ENCODE assay signal across 18 cellular contexts in the genomic region with DNA sequence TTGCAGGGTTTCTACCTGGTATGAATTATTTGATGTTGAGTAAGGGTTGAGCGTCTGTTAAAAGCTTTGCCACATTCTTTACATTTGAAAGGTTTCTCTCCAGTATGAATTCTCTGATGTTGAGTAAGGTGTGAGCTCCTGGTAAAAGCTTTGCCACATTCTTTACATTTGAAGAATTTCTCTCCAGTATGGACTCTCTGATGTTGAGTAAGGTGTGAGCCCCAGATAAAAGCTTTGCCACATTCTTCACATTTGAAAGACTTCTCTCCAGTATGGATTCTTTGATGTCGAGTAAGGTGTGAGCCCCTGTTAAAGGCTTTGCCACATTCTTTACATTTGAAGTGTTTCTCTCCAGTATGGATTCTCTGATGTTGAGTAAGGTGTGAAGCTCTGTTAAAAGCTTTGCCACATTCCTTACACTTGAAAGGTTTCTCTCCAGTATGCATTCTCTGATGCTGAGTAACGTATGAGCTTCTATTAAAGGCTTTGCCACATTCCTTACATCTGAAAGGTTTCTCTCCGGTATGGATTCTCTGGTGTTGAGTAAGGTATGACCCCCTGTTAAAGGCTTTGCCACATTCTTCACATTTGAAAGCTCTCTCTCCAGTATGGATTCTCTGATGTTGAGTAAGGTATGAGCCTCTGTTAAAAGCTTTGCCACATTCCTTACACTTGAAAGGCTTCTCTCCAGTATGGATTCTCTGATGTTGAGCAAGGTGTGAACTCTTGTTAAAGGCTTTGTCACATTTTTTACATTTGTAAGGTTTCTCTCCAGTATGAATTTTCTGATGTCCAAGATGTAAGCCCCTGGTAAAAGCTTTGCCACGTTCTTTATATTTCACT. TPM values are rescaled to one million over a fixed set of nuclear protein-coding genes. Genes with fewer than 3 reads are reported as not detected.
DNase-seq lines count a peak whose midpoint lies in the region; ATAC-seq and TF ChIP-seq lines count a peak whose summit lies in the region.
"Had no signal": no experiment of that assay in that cellular context is flagged by ENCODE, and none has a peak within 500 bp of the region (broad histone marks: within the 10 kb centered on the region; RNA-seq: fewer than 3 reads in every experiment).

No MANE protein-coding gene starts in this region.

- POLR2A ChIA-PET in Caco-2 (lab: Charles Lee), result no interaction called here
- POLR2A ChIA-PET in CD8-positive, alpha-beta T cell (lab: Charles Lee), result no interaction called here

- CTCF ChIA-PET in Caco-2 (lab: Charles Lee), result no interaction called here
- CTCF ChIA-PET in CD8-positive, alpha-beta T cell (lab: Charles Lee), result no interaction called here

- no peaks in the 10 kb centered on the region for H3K27me3 ChIP-seq in Caco-2 (replicated peaks; ENCODE audit: control insufficient read depth, insufficient read depth, low read length)
- H3K27me3 ChIP-seq in adipocyte (replicated peaks; ENCODE audit: control insufficient read depth, insufficient read depth, low read length), result no peaks in the 10 kb centered on the region
- no peaks in the 10 kb centered on the region for H3K27me3 ChIP-seq in foreskin keratinocyte
- no peaks in the 10 kb centered on the region for H3K27me3 ChIP-seq in CD8-positive, alpha-beta T cell (ENCODE audit: insufficient read depth, low read length)
- H3K27me3 ChIP-seq: BLaER1, SJSA1 had no signal

- no peak overlapping the region for H3K4me3 ChIP-seq in Caco-2 (ENCODE audit: low read depth, low read length)
- H3K4me3 ChIP-seq in adipocyte (ENCODE audit: low read length), result peak overlapping the region; percentile 27
- H3K4me3 ChIP-seq in CD8-positive, alpha-beta T cell (ENCODE audit: low read depth, low read length), result no peak overlapping the region
- H3K4me3 ChIP-seq: BLaER1, SJSA1 had no signal

- H3K4me1 Mint-ChIP-seq in Caco-2 (ENCODE audit: low read depth, unreplicated experiment), result no peaks in the 10 kb centered on the region
- peaks cover 7% of the 10 kb centered on the region for H3K4me1 Mint-ChIP-seq in CD8-positive, alpha-beta T cell (ENCODE audit: low read depth)

- intact Hi-C loops in Caco-2 (cut with micrococcal nuclease; ENCODE audit: unreplicated experiment), result no loop called here
- intact Hi-C loops in CD8-positive, alpha-beta T cell (cut with DNase I, micrococcal nuclease), result no loop called here

- no peak for TF ChIP-seq CTCF in Caco-2 (IDR thresholded peaks at IDR 0.05; ENCODE audit: insufficient read depth in 1 of 2, low read depth in 1 of 2, low read length in 1 of 2, severe bottlenecking in 1 of 2, unreplicated experiment in 1 of 2)
- TF ChIP-seq CTCF in foreskin keratinocyte (conservative IDR thresholded peaks at IDR 0.05), result no peak
- TF ChIP-seq CTCF in CD8-positive, alpha-beta T cell (IDR thresholded peaks at IDR 0.05), result no peak

- H3K4me3 Mint-ChIP-seq in Caco-2 (ENCODE audit: unreplicated experiment), result no peak overlapping the region
- no peak overlapping the region for H3K4me3 Mint-ChIP-seq in CD8-positive, alpha-beta T cell
- H3K4me3 Mint-ChIP-seq: CD8-positive, alpha-beta memory T cell had no signal

- DNase-seq in Caco-2 (no peak), HS-27A (ENCODE audit: low read depth) (peak; percentile 35), adipocyte (ENCODE audit: low read depth) (no peak), foreskin keratinocyte (peak; percentile 13), NCI-H510A (lab: John Stamatoyannopoulos, UW) (no peak)
- DNase-seq in CD8-positive, alpha-beta T cell, result no peak
- DNase-seq: CD8-positive, alpha-beta memory T cell; KG1; NCI-H1436; NCI-H2029 treated with DMSO at 0.1 percent for 48 hours; NCI-H2171 treated with DMSO at 0.1 percent for 48 hours; NCI-H446 treated with DMSO at 0.1 percent for 48 hours; NCI-H748 treated with DMSO at 0.1 percent for 48 hours; OCI-M1 had no signal

- no peaks in the 10 kb centered on the region for H3K27me3 Mint-ChIP-seq in Caco-2 (ENCODE audit: insufficient read depth, unreplicated experiment)
- H3K27me3 Mint-ChIP-seq in CD8-positive, alpha-beta T cell (ENCODE audit: low read depth), result no peaks in the 10 kb centered on the region

- no peak overlapping the region for H3K9ac ChIP-seq in adipocyte (ENCODE audit: low read length)
- H3K9ac ChIP-seq: BLaER1 had no signal

- H3K9me3 ChIP-seq in Caco-2 (peaks cover 30% of the 10 kb centered on the region), adipocyte (ENCODE audit: control insufficient read depth, low read length) (peaks cover 38% of the 10 kb centered on the region)
- H3K9me3 ChIP-seq in CD8-positive, alpha-beta T cell (ENCODE audit: low read length), result peaks cover 3% of the 10 kb centered on the region

- H3K27ac ChIP-seq in foreskin keratinocyte, result no peak overlapping the region
- H3K27ac ChIP-seq in CD8-positive, alpha-beta T cell (ENCODE audit: low read depth, low read length), result no peak overlapping the region
- H3K27ac ChIP-seq: BLaER1, SJSA1 had no signal

- no TSS peak for BruUV-seq in Caco-2 (replicated peaks; lab: Mats Ljungman, UMichigan)

- peaks cover 28% of the 10 kb centered on the region for H3K9me3 Mint-ChIP-seq in Caco-2 (ENCODE audit: unreplicated experiment)
- H3K9me3 Mint-ChIP-seq in CD8-positive, alpha-beta T cell, result peaks cover 27% of the 10 kb centered on the region

- H3K4me1 ChIP-seq in Caco-2, result no peaks in the 10 kb centered on the region
- no peaks in the 10 kb centered on the region for H3K4me1 ChIP-seq in adipocyte (ENCODE audit: control insufficient read depth, insufficient read depth, low read length)
- H3K4me1 ChIP-seq in foreskin keratinocyte, result no peaks in the 10 kb centered on the region
- no peaks in the 10 kb centered on the region for H3K4me1 ChIP-seq in CD8-positive, alpha-beta T cell (ENCODE audit: insufficient read depth, low read length)
- H3K4me1 ChIP-seq: BLaER1, SJSA1 had no signal

- H3K36me3 ChIP-seq in Caco-2 (ENCODE audit: control insufficient read depth, insufficient read depth, low read length) (peaks cover 3% of the 10 kb centered on the region), adipocyte (ENCODE audit: control insufficient read depth, insufficient read depth, low read length, severe bottlenecking) (peaks cover 5% of the 10 kb centered on the region)
- no peaks in the 10 kb centered on the region for H3K36me3 ChIP-seq in CD8-positive, alpha-beta T cell (ENCODE audit: insufficient read depth, low read length)

- ATAC-seq in foreskin keratinocyte, result no peak
- ATAC-seq in HG02884 (IDR thresholded peaks at IDR 0.05; ENCODE audit: unreplicated experiment), result no peak
- ATAC-seq in CD8-positive, alpha-beta T cell, result no peak
- no peak for ATAC-seq in HG02610 (IDR thresholded peaks at IDR 0.05; ENCODE audit: unreplicated experiment)

- peak overlapping the region; percentile 32 for H3K27ac Mint-ChIP-seq in Caco-2 (ENCODE audit: unreplicated experiment)
- H3K27ac Mint-ChIP-seq in CD8-positive, alpha-beta T cell, result no peak overlapping the region
- H3K27ac Mint-ChIP-seq: CD8-positive, alpha-beta memory T cell had no signal

- peaks cover 34% of the 10 kb centered on the region for H3K36me3 Mint-ChIP-seq in Caco-2 (ENCODE audit: insufficient read depth, unreplicated experiment)
- H3K36me3 Mint-ChIP-seq in CD8-positive, alpha-beta T cell, result peaks cover 49% of the 10 kb centered on the region

RNA-seq across cellular contexts. Expression of a gene that starts 27.1 kb away (rescaled TPM):
- 20.0 and 22.3 TPM in 2 replicates for total RNA-seq in Caco-2 (2022)
- total RNA-seq in foreskin keratinocyte, result 3.2 and 4.1 TPM in 2 replicates
- 0.85 and 1.0 TPM in 2 replicates for polyA plus RNA-seq in foreskin keratinocyte
- 1 to 10 TPM; 6.8 to 7.4 TPM for total RNA-seq in CD8-positive, alpha-beta T cell

Comparison
In these comparisons a context has a peak if more than half of its experiments do, and no peak if none do; other contexts are left out.
1. DNase-seq: peak in HS-27A (single experiment) and foreskin keratinocyte (2 of 2); none in Caco-2 (0 of 2), adipocyte (single experiment), CD8-positive, alpha-beta T cell (0 of 7) and NCI-H510A (single experiment).